Comparison of ENCODE assay signal across 14 cellular contexts in the genomic region with DNA sequence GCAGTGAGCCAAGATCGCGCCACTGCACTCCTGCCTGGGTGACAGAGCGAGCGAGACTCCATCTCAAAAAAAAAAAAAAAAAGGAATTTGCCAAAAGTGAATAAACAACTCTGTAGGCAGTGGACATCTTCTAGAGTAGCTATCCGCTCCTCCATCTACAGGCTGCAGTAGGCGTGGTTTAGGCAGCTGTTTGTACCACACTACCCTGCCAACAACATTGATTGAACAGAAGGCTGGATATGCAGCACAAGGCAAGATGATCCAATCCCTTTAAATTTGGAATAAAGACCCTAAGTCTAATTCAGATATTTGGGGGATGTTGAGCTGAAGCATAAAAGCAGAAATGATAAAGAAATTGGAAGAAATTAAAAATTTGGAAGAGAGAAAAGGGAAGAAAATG.
"Had no signal": no experiment of that assay in that cellular context is flagged by ENCODE, and none has a peak within 500 bp of the region (broad histone marks: within the 10 kb centered on the region; RNA-seq: fewer than 3 reads in every experiment).

No MANE protein-coding gene starts in this region.

- H3K4me2 ChIP-seq: hepatocyte had no signal

- H3K27me3 ChIP-seq: adrenal gland, esophagus squamous epithelium, hepatocyte had no signal

- H3K27ac ChIP-seq: adrenal gland, esophagus squamous epithelium, hepatocyte had no signal

- H2AFZ ChIP-seq: hepatocyte had no signal

- H3K4me3 ChIP-seq: adrenal gland, esophagus squamous epithelium, hepatocyte, lung had no signal

- ATAC-seq: activated naive CD4-positive, alpha-beta T cell treated with anti-CD3 and anti-CD28 coated beads, Interleukin-2, amount 50 U/mL, for 72 hours had no signal

- DNase-seq: activated CD4-positive, alpha-beta T cell treated with anti-CD3 and anti-CD28 coated beads, Interleukin-2, amount 50 U/mL, for 4 hours; activated gamma-delta T cell treated with Interleukin-2 at 50 U/mL for 16 hours; adrenal gland; effector CD8-positive, alpha-beta T cell; esophagus squamous epithelium; nephron progenitor cell; nucleus accumbens; posterior cingulate gyrus; retina; stimulated activated CD4-positive, alpha-beta T cell treated with anti-CD3 and anti-CD28 coated beads, Interleukin-2, amount 100 ng/mL, for 24 hours; trophoblast cell had no signal

- H3K36me3 ChIP-seq: adrenal gland, esophagus squamous epithelium had no signal

- H3K9me3 ChIP-seq: adrenal gland, esophagus squamous epithelium had no signal

- H3K79me2 ChIP-seq: hepatocyte had no signal
